ENCODE assay signal across 17 cellular contexts in genomic region chr7:102829075-102829474, GRCh38.
DNase-seq lines count a peak whose midpoint lies in the region; ATAC-seq and TF ChIP-seq lines count a peak whose summit lies in the region.
"Had no signal": no experiment of that assay in that cellular context is flagged by ENCODE, and none has a peak within 500 bp of the region (broad histone marks: within the 10 kb centered on the region; RNA-seq: fewer than 3 reads in every experiment).

No MANE protein-coding gene starts in this region.

- H3K56ac ChIP-seq in mesendoderm (ENCODE audit: low read length): no peak overlapping the region

- no peaks in the 10 kb centered on the region for H3K9me3 Mint-ChIP-seq in neural progenitor cell
- H3K9me3 Mint-ChIP-seq: CD4-positive, alpha-beta T cell; HFFc6 had no signal

- no peaks in the 10 kb centered on the region for H3K27me3 ChIP-seq in AG04450 (ENCODE audit: control insufficient read depth, insufficient read depth, low read length)
- no peaks in the 10 kb centered on the region for H3K27me3 ChIP-seq in mesendoderm (ENCODE audit: insufficient read depth, low read length, poor library complexity)
- H3K27me3 ChIP-seq in neural progenitor cell: no peaks in the 10 kb centered on the region

- no peak overlapping the region for H3K4me3 Mint-ChIP-seq in neural progenitor cell
- H3K4me3 Mint-ChIP-seq: B cell; CD4-positive, alpha-beta T cell; HFFc6 had no signal

- no peak overlapping the region for H2AK5ac ChIP-seq in mesendoderm (ENCODE audit: low read length)

- no peak overlapping the region for H3K18ac ChIP-seq in mesendoderm (ENCODE audit: low read length)

- no peaks in the 10 kb centered on the region for H3F3A ChIP-seq in neural progenitor cell (ENCODE audit: low read depth)

- H3K4me2 ChIP-seq in mesendoderm (ENCODE audit: low read length) (no peak overlapping the region), neural progenitor cell (no peak overlapping the region)

- no peak overlapping the region for H4K5ac ChIP-seq in mesendoderm (ENCODE audit: low read length)

- no peak for ATAC-seq in activated CD4-positive, CD25-positive, alpha-beta regulatory T cell treated with anti-CD3 and anti-CD28 coated beads, Interleukin-2, amount 50 U/mL, for 24 hours

- H4K20me1 ChIP-seq in neural progenitor cell (ENCODE audit: low read depth): no peaks in the 10 kb centered on the region

- H3K36me3 Mint-ChIP-seq in neural progenitor cell: peaks cover 12% of the 10 kb centered on the region

- H3K27me3 Mint-ChIP-seq in neural progenitor cell (ENCODE audit: insufficient read depth, low read depth): no peaks in the 10 kb centered on the region
- H3K27me3 Mint-ChIP-seq: B cell; CD4-positive, alpha-beta T cell had no signal

- H2AFZ ChIP-seq in neural progenitor cell (replicated peaks): no peak overlapping the region

- WGBS in mesendoderm (ENCODE audit: extremely low coverage, insufficient coverage, low lambda C conversion rate): no CpG with 5 or more reads among the region's 3 CpGs

- H3K23ac ChIP-seq in mesendoderm (ENCODE audit: low read length): no peak overlapping the region

- H3K79me2 ChIP-seq in mesendoderm (ENCODE audit: control insufficient read depth, insufficient read depth, low read length) (no peaks in the 10 kb centered on the region), neural progenitor cell (ENCODE audit: low read depth) (no peaks in the 10 kb centered on the region)

- DNase-seq in AG04450 (ENCODE audit: low read depth, low spot score) (no peak), mesendoderm (peak; percentile 2), neural progenitor cell (ENCODE audit: low spot score) (no peak), SHP77 (lab: John Stamatoyannopoulos, UW) (no peak), DMS 273 treated with DMSO at 0.1 percent for 48 hours (lab: John Stamatoyannopoulos, UW) (no peak), NOMO-1 (lab: John Stamatoyannopoulos, UW; ENCODE audit: unreplicated experiment in 2 of 2) (no peak)
- DNase-seq: 8988T; C1 segment of cervical spinal cord; CD4-positive, alpha-beta T cell; DND-41; GF-D8; HCEC 1CT; HFFc6 had no signal

- H3K27ac ChIP-seq in AG04450 (ENCODE audit: low read depth, low read length) (peak overlapping the region; percentile 77), angular gyrus (ENCODE audit: low read depth, low read length) (peak overlapping the region; percentile 8), mesendoderm (ENCODE audit: low read depth, low read length) (no peak overlapping the region), neural progenitor cell (no peak overlapping the region)
- H3K27ac ChIP-seq: HL-60 had no signal

- no peaks in the 10 kb centered on the region for H3K4me1 ChIP-seq in mesendoderm (ENCODE audit: control insufficient read depth, low read depth, low read length)
- peaks cover 3% of the 10 kb centered on the region for H3K4me1 ChIP-seq in neural progenitor cell

- no peak overlapping the region for H4K8ac ChIP-seq in mesendoderm (ENCODE audit: low read depth, low read length)

- TF ChIP-seq CTCF in AG04450 (IDR thresholded peaks at IDR 0.05; ENCODE audit: low read depth, low read length) (no peak), neural progenitor cell (IDR thresholded peaks at IDR 0.05) (no peak)

- no peak overlapping the region for H2BK15ac ChIP-seq in mesendoderm (replicated peaks; ENCODE audit: low read depth)

- CTCF ChIA-PET in AG04450 (lab: Charles Lee): no interaction called here

- no peaks in the 10 kb centered on the region for H3K36me3 ChIP-seq in mesendoderm (ENCODE audit: control insufficient read depth, insufficient read depth, low read length)
- H3K36me3 ChIP-seq in neural progenitor cell: no peaks in the 10 kb centered on the region

- H3K9ac ChIP-seq in mesendoderm (ENCODE audit: low read length) (no peak overlapping the region), neural progenitor cell (no peak overlapping the region)

- H3K9me3 ChIP-seq in AG04450 (ENCODE audit: control insufficient read depth, insufficient read depth, low read length) (no peaks in the 10 kb centered on the region), neural progenitor cell (ENCODE audit: low read depth) (no peaks in the 10 kb centered on the region)

- no peaks in the 10 kb centered on the region for H3K79me1 ChIP-seq in mesendoderm (ENCODE audit: low read length)

- peaks cover 3% of the 10 kb centered on the region for H3K4me1 Mint-ChIP-seq in neural progenitor cell
- H3K4me1 Mint-ChIP-seq: B cell had no signal

- peak overlapping the region; percentile 10 for H3K27ac Mint-ChIP-seq in neural progenitor cell
- H3K27ac Mint-ChIP-seq: B cell; CD4-positive, alpha-beta T cell; HFFc6 had no signal

- H2BK120ac ChIP-seq in mesendoderm (ENCODE audit: low read depth, low read length): no peak overlapping the region

- H3K4me3 ChIP-seq in AG04450 (ENCODE audit: low read depth, low read length): no peak overlapping the region
- no peak overlapping the region for H3K4me3 ChIP-seq in mesendoderm (ENCODE audit: low read length)
- no peak overlapping the region for H3K4me3 ChIP-seq in neural progenitor cell

- no peak overlapping the region for H2BK5ac ChIP-seq in mesendoderm (ENCODE audit: low read length)

- POLR2A ChIA-PET in AG04450 (lab: Yijun Ruan, JAX): no interaction called here

- no peak overlapping the region for H3K4ac ChIP-seq in mesendoderm (ENCODE audit: low read depth, low read length)

Comparison
In these comparisons a context has a peak if more than half of its experiments do, and no peak if none do; other contexts are left out.
1. H3K27ac ChIP-seq: peak in AG04450 (single experiment) and angular gyrus (single experiment); none in mesendoderm (single experiment) and neural progenitor cell (single experiment).